2 cellular contexts compared by ENCODE assay signal in the genomic region with DNA sequence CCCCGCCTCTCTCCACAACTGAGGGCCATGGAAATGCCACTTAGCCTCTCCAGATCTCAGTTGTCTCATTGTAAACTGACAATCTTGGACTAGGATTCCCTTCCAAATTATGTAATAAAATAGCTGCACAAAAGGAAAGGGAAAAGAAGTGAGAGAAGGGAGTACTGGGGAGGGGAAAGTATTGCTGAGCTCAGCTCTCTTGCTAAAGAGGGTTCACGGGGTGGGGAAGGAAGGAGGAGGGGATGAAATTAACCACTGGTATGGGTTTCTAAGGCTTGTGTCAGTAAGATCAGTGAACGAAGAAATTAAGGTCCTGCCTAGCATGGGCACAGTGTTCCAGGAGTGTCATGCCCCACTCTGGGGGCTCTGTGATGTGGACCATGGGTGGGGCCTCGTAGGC.
TF ChIP-seq lines count a peak whose summit lies in the region.

No MANE protein-coding gene starts in this region.

TF ChIP-seq in A549, 52 proteins besides CTCF, POLR2A, EP300 and RAD21:
- TF ChIP-seq MAFK (IDR thresholded peaks at IDR 0.05; ENCODE audit: partially characterized antibody) (peak; percentile 19), HOXA7 (CRISPR knock-in tag; IDR thresholded peaks at IDR 0.05) (no peak)

TF ChIP-seq in H1, 55 proteins besides CTCF, POLR2A, EP300 and RAD21 (continued from another document):
- no peak for TF ChIP-seq SP2 (IDR thresholded peaks at IDR 0.05; ENCODE audit: low read length)
- no peak for TF ChIP-seq PHF8 (conservative IDR thresholded peaks at IDR 0.05; ENCODE audit: low read depth, low read length)
- TF ChIP-seq BRCA1 (IDR thresholded peaks at IDR 0.05; ENCODE audit: low read depth, low read length), result no peak
- TF ChIP-seq, protein P1, sequence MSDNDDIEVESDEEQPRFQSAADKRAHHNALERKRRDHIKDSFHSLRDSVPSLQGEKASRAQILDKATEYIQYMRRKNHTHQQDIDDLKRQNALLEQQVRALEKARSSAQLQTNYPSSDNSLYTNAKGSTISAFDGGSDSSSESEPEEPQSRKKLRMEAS (IDR thresholded peaks at IDR 0.05), result no peak
- TF ChIP-seq RNF2 (IDR thresholded peaks at IDR 0.05; ENCODE audit: borderline replicate concordance, low read depth, low read length, missing control alignments, poor library complexity, severe bottlenecking), result no peak
- TF ChIP-seq SRF (IDR thresholded peaks at IDR 0.05; ENCODE audit: low read depth, low read length), result no peak
- peak; percentile 34; the same call in 1 of the 2 replicates for TF ChIP-seq MAFK (IDR thresholded peaks at IDR 0.05; ENCODE audit: low read depth, low read length)
